Comparison of ENCODE assay signal across 8 cellular contexts in the genomic region with DNA sequence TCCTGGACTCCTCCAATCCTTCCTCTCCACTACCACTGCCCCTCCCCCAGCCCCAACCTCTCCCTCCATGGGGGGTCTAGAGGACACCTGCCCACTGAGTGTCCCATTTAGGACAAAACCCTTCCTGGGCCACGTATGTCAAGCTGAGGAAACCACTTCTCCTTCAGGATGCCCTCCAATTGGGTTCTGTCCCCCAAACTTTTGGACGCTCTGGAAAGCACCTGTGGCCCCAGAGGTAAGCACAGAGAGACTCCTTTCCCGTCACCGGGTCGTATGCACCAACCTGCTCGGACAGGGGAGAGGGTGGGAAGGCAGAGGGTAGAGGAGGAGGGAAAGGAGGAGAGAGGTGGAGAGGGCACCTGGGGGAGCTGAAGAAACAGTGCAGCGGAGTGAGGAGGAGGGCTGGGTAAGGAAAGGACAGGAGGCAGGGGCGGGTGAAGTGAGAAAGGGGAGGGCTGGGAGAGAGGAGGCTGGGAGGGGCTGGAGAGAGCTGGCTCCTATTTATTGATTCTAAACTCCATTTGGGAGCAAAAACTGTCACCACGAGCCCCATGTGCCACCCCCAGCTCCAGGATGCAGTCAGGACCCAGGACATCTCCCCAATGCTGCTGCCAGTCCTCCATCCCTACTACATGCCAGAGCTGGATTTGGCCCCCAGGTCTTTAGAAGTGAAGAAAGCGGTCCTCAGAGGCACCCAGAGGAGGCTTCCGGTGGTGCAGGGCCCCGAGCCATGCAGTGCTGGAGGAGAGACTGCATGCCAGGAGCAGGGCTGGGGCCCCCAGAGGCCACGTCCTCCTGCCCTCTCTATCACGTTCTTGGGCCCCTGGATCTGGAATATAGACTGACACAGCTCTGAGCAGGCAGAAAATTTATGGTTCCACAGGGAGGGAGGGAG. TPM values are rescaled to one million over a fixed set of nuclear protein-coding genes. Genes with fewer than 3 reads are reported as not detected.
DNase-seq lines count a peak whose midpoint lies in the region; ATAC-seq and TF ChIP-seq lines count a peak whose summit lies in the region.
"Had no signal": no experiment of that assay in that cellular context is flagged by ENCODE, and none has a peak within 500 bp of the region (broad histone marks: within the 10 kb centered on the region; RNA-seq: fewer than 3 reads in every experiment).

No MANE protein-coding gene starts in this region.

- H3K36me3 Mint-ChIP-seq in WTC11 (no peaks in the 10 kb centered on the region), mesothelial cell of epicardium (no peaks in the 10 kb centered on the region), T-cell (no peaks in the 10 kb centered on the region)
- no peaks in the 10 kb centered on the region for H3K36me3 Mint-ChIP-seq in CD4-positive, alpha-beta memory T cell
- H3K36me3 Mint-ChIP-seq: activated CD4-positive, alpha-beta memory T cell treated with anti-CD3 and anti-CD28 coated beads for 36 hours had no signal

- H3K4me1 Mint-ChIP-seq in WTC11 (peaks cover 25% of the 10 kb centered on the region), mesothelial cell of epicardium (peaks cover 17% of the 10 kb centered on the region), T-cell (peaks cover 0 to 9% (median 4%) of the 10 kb centered on the region in 3 donors)
- peaks cover 2 to 7% (median 4%) of the 10 kb centered on the region in 4 donors for H3K4me1 Mint-ChIP-seq in CD4-positive, alpha-beta memory T cell

- ATAC-seq in WTC11 (peak; percentile 53), T-cell (replicated peaks in 1 of 4) (no peak), GM18867 (IDR thresholded peaks at IDR 0.05; ENCODE audit: unreplicated experiment) (no peak)

- H3K27me3 Mint-ChIP-seq in WTC11 (ENCODE audit: low read depth) (peaks cover 44% of the 10 kb centered on the region), mesothelial cell of epicardium (ENCODE audit: low read depth) (peaks cover 56% of the 10 kb centered on the region), T-cell (peaks cover 32 to 44% of the 10 kb centered on the region in 2 donors)
- peaks cover 19 to 35% of the 10 kb centered on the region in 2 donors for H3K27me3 Mint-ChIP-seq in CD4-positive, alpha-beta memory T cell

- H3K4me3 Mint-ChIP-seq in WTC11 (peak overlapping the region; percentile 80), mesothelial cell of epicardium (peak overlapping the region; percentile 62), T-cell (peak overlapping the region in 1 of 3 donors; percentile 50)
- peak overlapping the region in 2 of 8 donors; percentile 49 to 54 for H3K4me3 Mint-ChIP-seq in CD4-positive, alpha-beta memory T cell
- H3K4me3 Mint-ChIP-seq: activated CD4-positive, alpha-beta memory T cell treated with anti-CD3 and anti-CD28 coated beads for 36 hours had no signal

- H3K9me3 Mint-ChIP-seq in WTC11 (no peaks in the 10 kb centered on the region), mesothelial cell of epicardium (no peaks in the 10 kb centered on the region), T-cell (no peaks in the 10 kb centered on the region)
- no peaks in the 10 kb centered on the region for H3K9me3 Mint-ChIP-seq in CD4-positive, alpha-beta memory T cell
- H3K9me3 Mint-ChIP-seq: activated CD4-positive, alpha-beta memory T cell treated with anti-CD3 and anti-CD28 coated beads for 36 hours had no signal

- CTCF ChIA-PET in HEK293T (lab: Yijun Ruan, JAX), result interaction anchor here (0.7 to 1.1 kb wide), 2 partner anchors 8 to 91 kb away, joined by 3 to 4 read pairs; no protein-coding TSS in a partner anchor
- CTCF ChIA-PET in WTC11 (lab: Charles Lee), result interaction anchor here (0.7 to 5.5 kb wide), 22 partner anchors 8 to 327 kb away, joined by 3 to 72 read pairs (median 4); a partner anchor contains a TSS
- CTCF ChIA-PET in T-cell (lab: Charles Lee), result interaction anchor here in 1 of 2 donors (0.6 kb wide), 1 partner anchor 312 kb away, joined by 4 read pairs; no protein-coding TSS in a partner anchor
- CTCF ChIA-PET in CD4-positive, alpha-beta memory T cell (lab: Charles Lee; ENCODE audit: partially characterized antibody), result interaction anchor here (0.9 kb wide), 1 partner anchor 65 kb away, joined by 3 read pairs; no protein-coding TSS in a partner anchor

- H3K27ac Mint-ChIP-seq in WTC11, result no peak overlapping the region
- H3K27ac Mint-ChIP-seq in mesothelial cell of epicardium, result no peak overlapping the region
- no peak overlapping the region for H3K27ac Mint-ChIP-seq in T-cell
- H3K27ac Mint-ChIP-seq in CD4-positive, alpha-beta memory T cell, result no peak overlapping the region
- H3K27ac Mint-ChIP-seq: activated CD4-positive, alpha-beta memory T cell treated with anti-CD3 and anti-CD28 coated beads for 36 hours had no signal

- DNase-seq in ELR (ENCODE audit: low read depth) (peak; percentile 28), HEK293T (ENCODE audit: extremely low spot score) (peak; percentile 57), WTC11 (ENCODE audit: low spot score) (peak; percentile 51), mesothelial cell of epicardium (ENCODE audit: low spot score in 2 of 2, unreplicated experiment in 2 of 2) (no peak), T-cell (no peak)
- no peak for DNase-seq in CD4-positive, alpha-beta memory T cell
- DNase-seq: activated CD4-positive, alpha-beta memory T cell treated with anti-CD3 and anti-CD28 coated beads for 36 hours had no signal

- POLR2A ChIA-PET in HEK293T (lab: Yijun Ruan, JAX), result no interaction called here
- POLR2A ChIA-PET in WTC11 (lab: Charles Lee), result interaction anchor here (0.6 to 2.3 kb wide), 3 partner anchors 15 to 60 kb away, joined by 3 to 8 read pairs (median 5); no protein-coding TSS in a partner anchor
- POLR2A ChIA-PET in T-cell (lab: Charles Lee), result interaction anchor here in 1 of 2 donors (0.5 to 0.6 kb wide), 2 partner anchors 114 to 686 kb away, joined by 4 to 8 read pairs; no protein-coding TSS in a partner anchor
- POLR2A ChIA-PET in CD4-positive, alpha-beta memory T cell (lab: Charles Lee; ENCODE audit: partially characterized antibody), result no interaction called here

- H3K36me3 ChIP-seq in CD4-positive, alpha-beta memory T cell (ENCODE audit: insufficient read depth, low read length), result no peaks in the 10 kb centered on the region

- peaks cover 27% of the 10 kb centered on the region for H3K27me3 ChIP-seq in CD4-positive, alpha-beta memory T cell (ENCODE audit: insufficient read depth, low read length)

- no peak for TF ChIP-seq CTCF in WTC11 (IDR thresholded peaks at IDR 0.05)
- peak; percentile 13 for TF ChIP-seq CTCF in mesothelial cell of epicardium (IDR thresholded peaks at IDR 0.05; ENCODE audit: unreplicated experiment)

- no peak overlapping the region for H3K4me3 ChIP-seq in CD4-positive, alpha-beta memory T cell (ENCODE audit: low read length in 2 of 2)

- intact Hi-C loops in CD4-positive, alpha-beta memory T cell (cut with micrococcal nuclease), result no loop called here

- H3K27ac ChIP-seq in CD4-positive, alpha-beta memory T cell (ENCODE audit: low read depth, low read length), result no peak overlapping the region

- H3K4me1 ChIP-seq in CD4-positive, alpha-beta memory T cell (ENCODE audit: insufficient read depth, low read length), result peaks cover 4% of the 10 kb centered on the region

- no peaks in the 10 kb centered on the region for H3K9me3 ChIP-seq in CD4-positive, alpha-beta memory T cell (ENCODE audit: control insufficient read depth in 1 of 2, low read length in 2 of 2)

TF ChIP-seq in HEK293T, 16 proteins besides CTCF, POLR2A, EP300 and RAD21:
- TF ChIP-seq, protein P1, sequence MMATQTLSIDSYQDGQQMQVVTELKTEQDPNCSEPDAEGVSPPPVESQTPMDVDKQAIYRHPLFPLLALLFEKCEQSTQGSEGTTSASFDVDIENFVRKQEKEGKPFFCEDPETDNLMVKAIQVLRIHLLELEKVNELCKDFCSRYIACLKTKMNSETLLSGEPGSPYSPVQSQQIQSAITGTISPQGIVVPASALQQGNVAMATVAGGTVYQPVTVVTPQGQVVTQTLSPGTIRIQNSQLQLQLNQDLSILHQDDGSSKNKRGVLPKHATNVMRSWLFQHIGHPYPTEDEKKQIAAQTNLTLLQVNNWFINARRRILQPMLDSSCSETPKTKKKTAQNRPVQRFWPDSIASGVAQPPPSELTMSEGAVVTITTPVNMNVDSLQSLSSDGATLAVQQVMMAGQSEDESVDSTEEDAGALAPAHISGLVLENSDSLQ (IDR thresholded peaks at IDR 0.05), result 0 out of 2 replicates have a peak, but pooled peaks have one; percentile 3
- TF ChIP-seq SUZ12 (IDR thresholded peaks at IDR 0.05), result no peak
TF ChIP-seq in HEK293T: peak in this region for 1.

TF ChIP-seq in WTC11, 78 proteins besides CTCF, POLR2A, EP300 and RAD21 (continues in another document):
- no peak for TF ChIP-seq ZNF423 (CRISPR knock-in tag; IDR thresholded peaks at IDR 0.05)
- 0 out of 2 replicates have a peak, but pooled peaks have one; percentile 25 for TF ChIP-seq CREB1 (CRISPR knock-in tag; IDR thresholded peaks at IDR 0.05)
- TF ChIP-seq, protein P2, sequence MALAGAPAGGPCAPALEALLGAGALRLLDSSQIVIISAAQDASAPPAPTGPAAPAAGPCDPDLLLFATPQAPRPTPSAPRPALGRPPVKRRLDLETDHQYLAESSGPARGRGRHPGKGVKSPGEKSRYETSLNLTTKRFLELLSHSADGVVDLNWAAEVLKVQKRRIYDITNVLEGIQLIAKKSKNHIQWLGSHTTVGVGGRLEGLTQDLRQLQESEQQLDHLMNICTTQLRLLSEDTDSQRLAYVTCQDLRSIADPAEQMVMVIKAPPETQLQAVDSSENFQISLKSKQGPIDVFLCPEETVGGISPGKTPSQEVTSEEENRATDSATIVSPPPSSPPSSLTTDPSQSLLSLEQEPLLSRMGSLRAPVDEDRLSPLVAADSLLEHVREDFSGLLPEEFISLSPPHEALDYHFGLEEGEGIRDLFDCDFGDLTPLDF (CRISPR knock-in tag; IDR thresholded peaks at IDR 0.05), result no peak

RNA-seq across cellular contexts. Expression of a gene that starts 53.6 kb away (rescaled TPM):
- not detected in 3 replicates for total RNA-seq in WTC11 (2021)
- not detected in 3 replicates for total RNA-seq in mesothelial cell of epicardium
- not detected for total RNA-seq in T-cell
- not detected for total RNA-seq in CD4-positive, alpha-beta memory T cell
- polyA plus RNA-seq in CD4-positive, alpha-beta memory T cell, result not detected
- total RNA-seq: activated CD4-positive, alpha-beta memory T cell treated with anti-CD3 and anti-CD28 coated beads for 36 hours had no signal

Comparison
In these comparisons a context has a peak if more than half of its experiments do, and no peak if none do; other contexts are left out.
1. DNase-seq: peak in ELR (single experiment), HEK293T (single experiment) and WTC11 (single experiment); none in mesothelial cell of epicardium (0 of 2), T-cell (0 of 34) and CD4-positive, alpha-beta memory T cell (0 of 5).